ENCODE assay signal across 17 cellular contexts in genomic region chr15:31062310-31062964, GRCh38. TPM values are rescaled to one million over a fixed set of nuclear protein-coding genes. Genes with fewer than 3 reads are reported as not detected.
A peak's percentile ranks its signal among the peaks of the same experiment; 100 is the strongest.
DNase-seq lines count a peak whose midpoint lies in the region; ATAC-seq and TF ChIP-seq lines count a peak whose summit lies in the region.
"Had no signal": no experiment of that assay in that cellular context is flagged by ENCODE, and none has a peak within 500 bp of the region (broad histone marks: within the 10 kb centered on the region; RNA-seq: fewer than 3 reads in every experiment).

No MANE protein-coding gene starts in this region.

- H3K27ac ChIP-seq in gastrocnemius medialis (peak overlapping the region in 3 of 4 donors; percentile 18 to 41 (median 33)), Peyer's patch (no peak overlapping the region)
- H3K27ac ChIP-seq: ovary, WERI-Rb-1 had no signal

- peak; percentile 77 for DNase-seq in GM04503 (ENCODE audit: low read depth)
- peak; percentile 12 for DNase-seq in HFF-Myc (ENCODE audit: extremely low read depth, low read depth)
- DNase-seq in dedifferentiated amniotic fluid mesenchymal stem cell (ENCODE audit: extremely low spot score) = peak; percentile 34
- no peak for DNase-seq in gastrocnemius medialis
- DNase-seq in stimulated activated CD4-positive, alpha-beta T cell treated with anti-CD3 and anti-CD28 coated beads, Interleukin-15, amount 100 ng/mL, for 24 hours = no peak
- no peak for DNase-seq in DMS79 treated with DMSO at 0.1 percent for 48 hours (lab: John Stamatoyannopoulos, UW)
- no peak for DNase-seq in Peyer's patch
- DNase-seq: activated CD8-positive, alpha-beta T cell treated with anti-CD3 and anti-CD28 coated beads for 36 hours; activated T-cell treated with anti-CD3 and anti-CD28 coated beads, Interleukin-2, amount 50 U/mL, for 72 hours; NCI-H1694 treated with DMSO at 0.1 percent for 48 hours; NCI-H526; ovary; T-cell; WERI-Rb-1 had no signal

- intact Hi-C loops in gastrocnemius medialis (cut with DNase I; ENCODE audit: low total_unique reads) = no loop called here

- ATAC-seq in gastrocnemius medialis = no peak
- ATAC-seq in GM18505 (IDR thresholded peaks at IDR 0.05; ENCODE audit: unreplicated experiment) = no peak
- ATAC-seq: activated CD8-positive, alpha-beta T cell treated with anti-CD3 and anti-CD28 coated beads for 36 hours; activated T-cell treated with anti-CD3 and anti-CD28 coated beads, Interleukin-2, amount 50 U/mL, for 72 hours; T-cell had no signal

- in situ Hi-C loops in gastrocnemius medialis (cut with MboI; ENCODE audit: low sequenced_read_pairs in 4 of 4) = no loop called here

- TF ChIP-seq POLR2A in gastrocnemius medialis (IDR thresholded peaks at IDR 0.05) (no peak), Peyer's patch (IDR thresholded peaks at IDR 0.05) (no peak), GM18505 (IDR thresholded peaks at IDR 0.05; ENCODE audit: borderline replicate concordance, extremely low read depth, insufficient read depth, insufficient read length) (no peak)

- H3K4me3 ChIP-seq in HFF-Myc (replicated peaks; ENCODE audit: low read depth, low read length) (peak overlapping the region; percentile 2; the same call in 1 of the 2 replicates), gastrocnemius medialis (no peak overlapping the region), Peyer's patch (no peak overlapping the region)
- H3K4me3 ChIP-seq: ovary, tibial nerve had no signal

- no peaks in the 10 kb centered on the region for H3K27me3 ChIP-seq in gastrocnemius medialis
- no peaks in the 10 kb centered on the region for H3K27me3 ChIP-seq in Peyer's patch
- H3K27me3 ChIP-seq: ovary, tibial nerve had no signal

- H3K9me3 ChIP-seq in gastrocnemius medialis (no peaks in the 10 kb centered on the region), Peyer's patch (no peaks in the 10 kb centered on the region)
- H3K9me3 ChIP-seq: ovary, tibial nerve had no signal

- H3K4me1 ChIP-seq in gastrocnemius medialis (no peaks in the 10 kb centered on the region), Peyer's patch (no peaks in the 10 kb centered on the region)

- H3K36me3 ChIP-seq in gastrocnemius medialis = no peaks in the 10 kb centered on the region
- no peaks in the 10 kb centered on the region for H3K36me3 ChIP-seq in Peyer's patch
- H3K36me3 ChIP-seq: ovary, tibial nerve, WERI-Rb-1 had no signal

- TF ChIP-seq CTCF in HFF-Myc (IDR thresholded peaks at IDR 0.05; ENCODE audit: low read depth, low read length, missing control alignments) = no peak
- TF ChIP-seq CTCF in gastrocnemius medialis (IDR thresholded peaks at IDR 0.05 in 4 of 5, conservative IDR thresholded peaks at IDR 0.05 in 1 of 5) = no peak
- no peak for TF ChIP-seq CTCF in Peyer's patch (IDR thresholded peaks at IDR 0.05)

RNA-seq across cellular contexts. Expression of gene TRPM1, which starts 39.1 kb away (rescaled TPM):
- total RNA-seq in gastrocnemius medialis (not detected), Peyer's patch (not detected)
- total RNA-seq: activated CD8-positive, alpha-beta T cell treated with anti-CD3 and anti-CD28 coated beads for 36 hours; activated T-cell treated with anti-CD3 and anti-CD28 coated beads, Interleukin-2, amount 50 U/mL, for 72 hours; mucosa of gallbladder; ovary; T-cell; tibial nerve had no signal

Comparison
In these comparisons a context has a peak if more than half of its experiments do, and no peak if none do; other contexts are left out.
1. DNase-seq: peak in GM04503 (single experiment), HFF-Myc (single experiment) and dedifferentiated amniotic fluid mesenchymal stem cell (single experiment); none in gastrocnemius medialis (0 of 2), stimulated activated CD4-positive, alpha-beta T cell treated with anti-CD3 and anti-CD28 coated beads, Interleukin-15, amount 100 ng/mL, for 24 hours (single experiment), DMS79 treated with DMSO at 0.1 percent for 48 hours (single experiment) and Peyer's patch (0 of 3).
2. H3K27ac ChIP-seq: peak in gastrocnemius medialis (3 of 4); none in Peyer's patch (0 of 4).